ENCODE assay signal across 24 cellular contexts in genomic region chr21:39966786-39967185, GRCh38.
"Had no signal": no experiment of that assay in that cellular context is flagged by ENCODE, and none has a peak within 500 bp of the region (broad histone marks: within the 10 kb centered on the region; RNA-seq: fewer than 3 reads in every experiment).

No MANE protein-coding gene starts in this region.

- H3K27ac ChIP-seq: colonic mucosa, coronary artery, dorsolateral prefrontal cortex, epithelial cell of prostate, esophagus muscularis mucosa, esophagus squamous epithelium, foreskin keratinocyte, gastrocnemius medialis, gastroesophageal sphincter, heart left ventricle, heart right ventricle had no signal

- DNase-seq: colonic mucosa; cortex of kidney; dermis blood vessel endothelial cell; dorsolateral prefrontal cortex; effector CD4-positive, alpha-beta T cell; effector CD8-positive, alpha-beta T cell; effector memory CD4-positive, alpha-beta T cell; effector memory CD8-positive, alpha-beta T cell; endodermal cell; erythroblast; esophagus squamous epithelium; foreskin fibroblast; foreskin keratinocyte; foreskin melanocyte; gastrocnemius medialis; glutamatergic neuron; head of caudate nucleus; heart left ventricle; heart right ventricle had no signal

- H3K27me3 ChIP-seq: colonic mucosa, esophagus muscularis mucosa, esophagus squamous epithelium, foreskin keratinocyte, gastrocnemius medialis, gastroesophageal sphincter, heart left ventricle, heart right ventricle had no signal

- H3K4me3 ChIP-seq: colonic mucosa, coronary artery, dorsolateral prefrontal cortex, esophagus muscularis mucosa, esophagus squamous epithelium, gastrocnemius medialis, gastroesophageal sphincter, heart left ventricle, heart right ventricle had no signal

- H3K36me3 ChIP-seq: colonic mucosa, esophagus muscularis mucosa, esophagus squamous epithelium, gastrocnemius medialis, gastroesophageal sphincter, heart left ventricle, heart right ventricle had no signal

- H3K4me1 ChIP-seq: colonic mucosa, esophagus squamous epithelium, foreskin keratinocyte, gastrocnemius medialis, heart left ventricle, heart right ventricle had no signal

- ATAC-seq: effector memory CD8-positive, alpha-beta T cell; esophagus mucosa; foreskin keratinocyte; gastrocnemius medialis; gastroesophageal sphincter; heart left ventricle; heart right ventricle had no signal

- H3K9me3 ChIP-seq: colonic mucosa, esophagus muscularis mucosa, esophagus squamous epithelium, gastrocnemius medialis, gastroesophageal sphincter had no signal
